Comparison of ENCODE assay signal across 9 cellular contexts in the genomic region with DNA sequence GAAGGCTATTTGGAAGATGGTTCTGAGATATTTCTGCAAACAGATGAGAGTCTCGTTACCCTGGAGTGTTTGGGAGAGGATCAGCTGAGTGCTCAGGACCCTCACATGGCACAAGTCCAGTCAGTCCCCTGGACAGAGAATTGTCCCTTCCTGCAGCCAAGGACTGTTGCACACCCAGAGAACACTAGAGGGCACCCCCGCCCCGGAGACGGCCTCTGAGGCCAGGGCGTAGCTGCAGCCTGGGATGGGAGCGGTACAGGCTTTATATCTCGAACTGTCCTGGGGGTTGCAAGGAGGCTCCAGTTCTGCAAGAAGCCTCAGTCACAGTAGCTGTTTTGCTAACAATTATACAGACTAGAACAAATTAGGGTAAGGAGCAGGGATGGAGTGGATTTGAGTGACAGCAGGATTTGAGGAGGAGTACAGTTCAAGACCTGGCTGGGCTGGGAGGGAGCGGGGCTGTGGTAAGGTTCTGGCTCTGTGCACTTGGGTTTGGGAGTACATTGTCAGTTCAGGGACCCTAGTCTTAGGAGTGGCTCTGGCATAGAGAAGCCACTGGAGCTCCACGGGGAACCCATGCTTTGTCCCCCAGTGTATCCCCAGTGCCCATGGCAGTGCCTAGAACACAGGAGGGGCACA.
DNase-seq lines count a peak whose midpoint lies in the region; ATAC-seq and TF ChIP-seq lines count a peak whose summit lies in the region.
"Had no signal": no experiment of that assay in that cellular context is flagged by ENCODE, and none has a peak within 500 bp of the region (broad histone marks: within the 10 kb centered on the region; RNA-seq: fewer than 3 reads in every experiment).

No MANE protein-coding gene starts in this region.

- DNase-seq in GM10248 (ENCODE audit: extremely low spot score) (peak; percentile 77), NCI-H748 treated with DMSO at 0.1 percent for 48 hours (lab: John Stamatoyannopoulos, UW) (peak; percentile 29), Right ventricle myocardium inferior (ENCODE audit: missing footprints) (peak; percentile 87), pons (ENCODE audit: low spot score) (peak; percentile 74), cortex of kidney (lab: John Stamatoyannopoulos, UW) (no peak)
- peak in 1 of 2 donors; percentile 57 for DNase-seq in activated naive CD4-positive, alpha-beta T cell treated with anti-CD3 and anti-CD28 coated beads, Interleukin-2, amount 50 U/mL, for 72 hours (ENCODE audit: low spot score in 2 of 2)

- ATAC-seq in HG03520 (IDR thresholded peaks at IDR 0.05; ENCODE audit: unreplicated experiment), result peak; percentile 53
- ATAC-seq in activated naive CD4-positive, alpha-beta T cell treated with anti-CD3 and anti-CD28 coated beads, Interleukin-2, amount 50 U/mL, for 72 hours, result peak; percentile 70 to 74
- peak; percentile 92 for ATAC-seq in Right ventricle myocardium inferior
- no peak for ATAC-seq in GM21528 (IDR thresholded peaks at IDR 0.05; ENCODE audit: low FRiP score, unreplicated experiment)

- CTCF ChIA-PET in GM10248 (lab: Yijun Ruan, JAX), result interaction anchor here (0.6 to 6.8 kb wide), 35 partner anchors 8 to 918 kb away, joined by 3 to 71 read pairs (median 4); a partner anchor contains a TSS

- intact Hi-C loops in Right ventricle myocardium inferior (cut with DNase I), result loop anchor here (1.0 kb wide), 2 partner anchors 50 to 67 kb away; no protein-coding TSS in a partner anchor

- peak; percentile 89 for TF ChIP-seq CTCF in GM10248 (IDR thresholded peaks at IDR 0.05; ENCODE audit: control extremely low read depth, extremely low read depth, low read depth, missing control alignments)

- peaks cover 0 to 10% of the 10 kb centered on the region in 2 donors for H3K36me3 Mint-ChIP-seq in activated naive CD4-positive, alpha-beta T cell treated with anti-CD3 and anti-CD28 coated beads, Interleukin-2, amount 50 U/mL, for 72 hours

- POLR2A ChIA-PET in GM10248 (lab: Yijun Ruan, JAX), result no interaction called here

- no peak overlapping the region for H3K27ac Mint-ChIP-seq in activated naive CD4-positive, alpha-beta T cell treated with anti-CD3 and anti-CD28 coated beads, Interleukin-2, amount 50 U/mL, for 72 hours
- H3K27ac Mint-ChIP-seq: activated naive CD8-positive, alpha-beta T cell had no signal

- H3K9me3 Mint-ChIP-seq in activated naive CD4-positive, alpha-beta T cell treated with anti-CD3 and anti-CD28 coated beads, Interleukin-2, amount 50 U/mL, for 72 hours, result peaks cover 5 to 8% of the 10 kb centered on the region in 2 donors
